In genomic region chr7:5699467-5699866, GRCh38 we compare ENCODE assay signal across 8 cellular contexts.
A peak's percentile ranks its signal among the peaks of the same experiment; 100 is the strongest.
DNase-seq lines count a peak whose midpoint lies in the region; ATAC-seq lines count a peak whose summit lies in the region.

No MANE protein-coding gene starts in this region.

- H3K27me3 Mint-ChIP-seq in T-helper 2 cell treated with Interferon-gamma antibody and Interleukin-4, amounts not matched to agents 5 μg/mL and 100 μg/mL, for 36 hours (ENCODE audit: low read depth): no peaks in the 10 kb centered on the region
- peaks cover 13% of the 10 kb centered on the region for H3K27me3 Mint-ChIP-seq in activated T-helper 1 cell treated with anti-CD3 and anti-CD28 coated beads, Interleukin-12 subunit alpha, Interleukin-12 subunit beta, Interleukin-2, Interleukin-4 antibody, amounts not matched to agents 30 ng/mL and 10 ng/mL and 1 ng/mL, durations not matched to agents 14 hours and 24 hours and 36 hours (ENCODE audit: insufficient read depth)
- no peaks in the 10 kb centered on the region for H3K27me3 Mint-ChIP-seq in stimulated activated naive CD8-positive, alpha-beta T cell treated with anti-CD3 and anti-CD28 coated beads, Interleukin-15, amount 100 ng/mL, for 72 hours

- intact Hi-C loops in activated T-helper 1 cell treated with anti-CD3 and anti-CD28 coated beads, Interleukin-12 subunit alpha, Interleukin-12 subunit beta, Interleukin-2, Interleukin-4 antibody, amounts not matched to agents 30 ng/mL and 10 ng/mL and 1 ng/mL, durations not matched to agents 14 hours and 24 hours and 36 hours (cut with micrococcal nuclease): no loop called here

- peak overlapping the region; percentile 57 for H3K27ac Mint-ChIP-seq in T-helper 2 cell treated with Interferon-gamma antibody and Interleukin-4, amounts not matched to agents 5 μg/mL and 100 μg/mL, for 36 hours
- H3K27ac Mint-ChIP-seq in activated T-helper 1 cell treated with anti-CD3 and anti-CD28 coated beads, Interleukin-12 subunit alpha, Interleukin-12 subunit beta, Interleukin-2, Interleukin-4 antibody, amounts not matched to agents 30 ng/mL and 10 ng/mL and 1 ng/mL, durations not matched to agents 14 hours and 24 hours and 36 hours: peak overlapping the region; percentile 78
- peak overlapping the region; percentile 69 to 78 for H3K27ac Mint-ChIP-seq in stimulated activated naive CD8-positive, alpha-beta T cell treated with anti-CD3 and anti-CD28 coated beads, Interleukin-15, amount 100 ng/mL, for 72 hours

- no peak for DNase-seq in T-helper 2 cell treated with Interferon-gamma antibody and Interleukin-4, amounts not matched to agents 5 μg/mL and 100 μg/mL, for 36 hours (ENCODE audit: low spot score)
- DNase-seq in T-helper 2 cell: no peak
- no peak for DNase-seq in activated T-helper 1 cell treated with anti-CD3 and anti-CD28 coated beads, Interleukin-12 subunit alpha, Interleukin-12 subunit beta, Interleukin-2, Interleukin-4 antibody, amounts not matched to agents 30 ng/mL and 10 ng/mL and 1 ng/mL, durations not matched to agents 14 hours and 24 hours and 36 hours (ENCODE audit: low spot score)
- peak; percentile 60 for DNase-seq in globus pallidus (ENCODE audit: low spot score)
- peak in 1 of 2 donors; percentile 36 for DNase-seq in stimulated activated naive CD8-positive, alpha-beta T cell treated with anti-CD3 and anti-CD28 coated beads, Interleukin-15, amount 100 ng/mL, for 72 hours
- no peak for DNase-seq in germinal center (ENCODE audit: low spot score)

- H3K4me1 Mint-ChIP-seq in T-helper 2 cell treated with Interferon-gamma antibody and Interleukin-4, amounts not matched to agents 5 μg/mL and 100 μg/mL, for 36 hours (ENCODE audit: low read depth): peaks cover 66% of the 10 kb centered on the region
- peaks cover 87% of the 10 kb centered on the region for H3K4me1 Mint-ChIP-seq in activated T-helper 1 cell treated with anti-CD3 and anti-CD28 coated beads, Interleukin-12 subunit alpha, Interleukin-12 subunit beta, Interleukin-2, Interleukin-4 antibody, amounts not matched to agents 30 ng/mL and 10 ng/mL and 1 ng/mL, durations not matched to agents 14 hours and 24 hours and 36 hours (ENCODE audit: low read depth)
- peaks cover 100% of the 10 kb centered on the region for H3K4me1 Mint-ChIP-seq in stimulated activated naive CD8-positive, alpha-beta T cell treated with anti-CD3 and anti-CD28 coated beads, Interleukin-15, amount 100 ng/mL, for 72 hours

- no peak for ATAC-seq in stimulated activated naive CD8-positive, alpha-beta T cell treated with anti-CD3 and anti-CD28 coated beads, Interleukin-15, amount 100 ng/mL, for 72 hours
- ATAC-seq in GM19397 (IDR thresholded peaks at IDR 0.05; ENCODE audit: unreplicated experiment) (no peak), HG02642 (IDR thresholded peaks at IDR 0.05; ENCODE audit: poor library complexity, unreplicated experiment) (no peak)

- H3K9me3 Mint-ChIP-seq in T-helper 2 cell treated with Interferon-gamma antibody and Interleukin-4, amounts not matched to agents 5 μg/mL and 100 μg/mL, for 36 hours: no peaks in the 10 kb centered on the region
- no peaks in the 10 kb centered on the region for H3K9me3 Mint-ChIP-seq in activated T-helper 1 cell treated with anti-CD3 and anti-CD28 coated beads, Interleukin-12 subunit alpha, Interleukin-12 subunit beta, Interleukin-2, Interleukin-4 antibody, amounts not matched to agents 30 ng/mL and 10 ng/mL and 1 ng/mL, durations not matched to agents 14 hours and 24 hours and 36 hours
- H3K9me3 Mint-ChIP-seq in stimulated activated naive CD8-positive, alpha-beta T cell treated with anti-CD3 and anti-CD28 coated beads, Interleukin-15, amount 100 ng/mL, for 72 hours: no peaks in the 10 kb centered on the region

- peaks cover 45% of the 10 kb centered on the region for H3K36me3 Mint-ChIP-seq in T-helper 2 cell treated with Interferon-gamma antibody and Interleukin-4, amounts not matched to agents 5 μg/mL and 100 μg/mL, for 36 hours (ENCODE audit: low read depth)
- H3K36me3 Mint-ChIP-seq in activated T-helper 1 cell treated with anti-CD3 and anti-CD28 coated beads, Interleukin-12 subunit alpha, Interleukin-12 subunit beta, Interleukin-2, Interleukin-4 antibody, amounts not matched to agents 30 ng/mL and 10 ng/mL and 1 ng/mL, durations not matched to agents 14 hours and 24 hours and 36 hours (ENCODE audit: low read depth): peaks cover 23% of the 10 kb centered on the region

- H3K4me3 Mint-ChIP-seq in T-helper 2 cell treated with Interferon-gamma antibody and Interleukin-4, amounts not matched to agents 5 μg/mL and 100 μg/mL, for 36 hours: peak overlapping the region; percentile 32
- H3K4me3 Mint-ChIP-seq in activated T-helper 1 cell treated with anti-CD3 and anti-CD28 coated beads, Interleukin-12 subunit alpha, Interleukin-12 subunit beta, Interleukin-2, Interleukin-4 antibody, amounts not matched to agents 30 ng/mL and 10 ng/mL and 1 ng/mL, durations not matched to agents 14 hours and 24 hours and 36 hours: peak overlapping the region; percentile 30
- H3K4me3 Mint-ChIP-seq in stimulated activated naive CD8-positive, alpha-beta T cell treated with anti-CD3 and anti-CD28 coated beads, Interleukin-15, amount 100 ng/mL, for 72 hours: peak overlapping the region; percentile 57 to 66
